8 cellular contexts compared by ENCODE assay signal in the genomic region with DNA sequence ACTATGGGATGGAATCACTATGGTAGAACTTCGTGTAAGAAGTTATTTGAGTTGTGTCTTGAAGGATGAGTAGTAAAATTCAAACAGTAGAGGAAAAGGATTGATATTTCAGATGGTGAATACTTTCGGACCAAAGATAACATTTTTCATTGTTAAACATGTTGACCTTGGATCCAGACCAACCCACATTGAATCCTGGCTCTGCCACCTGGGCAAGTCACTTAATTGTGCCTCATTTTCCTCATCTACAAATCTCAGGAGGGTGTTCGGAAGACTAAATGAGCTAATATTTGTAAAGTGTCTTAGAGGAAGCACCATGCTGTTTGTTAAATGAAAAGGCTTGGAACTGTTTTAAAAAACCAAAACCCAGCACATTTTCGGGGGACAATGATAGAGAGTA. TPM values are rescaled to one million over a fixed set of nuclear protein-coding genes. Genes with fewer than 3 reads are reported as not detected.
DNase-seq lines count a peak whose midpoint lies in the region; ATAC-seq and TF ChIP-seq lines count a peak whose summit lies in the region.

No MANE protein-coding gene starts in this region.

- peak overlapping the region; percentile 75 for H3K4me2 ChIP-seq in Karpas-422 (ENCODE audit: low read depth, low read length, poor library complexity, severe bottlenecking)

- peak overlapping the region; percentile 90 for H3K27ac Mint-ChIP-seq in CD8-positive, alpha-beta T cell
- peak overlapping the region in 4 of 5 experiments; percentile 12 to 95 (median 92) for H3K27ac Mint-ChIP-seq in brain
- peak overlapping the region; percentile 93 to 95 for H3K27ac Mint-ChIP-seq in natural killer cell treated with Interleukin-12 subunit alpha and Interleukin-12 subunit beta and Interleukin-15 and Interleukin-18, amount 100 ng/mL, for 72 hours

- peak overlapping the region; percentile 90 for H3K4me3 Mint-ChIP-seq in CD8-positive, alpha-beta T cell
- H3K4me3 Mint-ChIP-seq in brain, result peak overlapping the region; percentile 90 to 98 (median 93)
- peak overlapping the region; percentile 97 for H3K4me3 Mint-ChIP-seq in natural killer cell treated with Interleukin-12 subunit alpha and Interleukin-12 subunit beta and Interleukin-15 and Interleukin-18, amount 100 ng/mL, for 72 hours

- CTCF ChIA-PET in CD8-positive, alpha-beta T cell (lab: Charles Lee), result interaction anchor here (1.6 to 2.6 kb wide), 2 partner anchors 9 to 87 kb away, joined by 5 to 7 read pairs; no protein-coding TSS in a partner anchor

- H3K4me1 Mint-ChIP-seq in CD8-positive, alpha-beta T cell (ENCODE audit: low read depth), result peaks cover 39% of the 10 kb centered on the region
- H3K4me1 Mint-ChIP-seq in brain, result peaks cover 50% of the 10 kb centered on the region
- peaks cover 17 to 34% of the 10 kb centered on the region in 2 donors for H3K4me1 Mint-ChIP-seq in natural killer cell treated with Interleukin-12 subunit alpha and Interleukin-12 subunit beta and Interleukin-15 and Interleukin-18, amount 100 ng/mL, for 72 hours (ENCODE audit: low read depth in 2 of 2)

- intact Hi-C loops in CD8-positive, alpha-beta T cell (cut with DNase I, micrococcal nuclease), result no loop called here
- intact Hi-C loops in esophagus squamous epithelium (cut with DNase I), result no loop called here

- WGBS in esophagus squamous epithelium, 2 donors, result 60 to 71% methylated on average over 4 of the region's 4 CpGs

- H2AFZ ChIP-seq in Karpas-422 (ENCODE audit: low read length), result no peak overlapping the region

- no peak overlapping the region for H3K4me3 ChIP-seq in CD8-positive, alpha-beta T cell (ENCODE audit: low read depth, low read length)
- H3K4me3 ChIP-seq in Karpas-422 (ENCODE audit: low read length), result peak overlapping the region; percentile 71
- no peak overlapping the region for H3K4me3 ChIP-seq in esophagus squamous epithelium

- H3K9me2 ChIP-seq in Karpas-422 (replicated peaks; ENCODE audit: insufficient read depth, low read length), result no peaks in the 10 kb centered on the region

- H3K9me3 Mint-ChIP-seq in CD8-positive, alpha-beta T cell, result no peaks in the 10 kb centered on the region
- H3K9me3 Mint-ChIP-seq in brain, result peaks cover 0 to 3% (median 0%) of the 10 kb centered on the region in 5 experiments
- H3K9me3 Mint-ChIP-seq in natural killer cell treated with Interleukin-12 subunit alpha and Interleukin-12 subunit beta and Interleukin-15 and Interleukin-18, amount 100 ng/mL, for 72 hours, result no peaks in the 10 kb centered on the region

- no peak for TF ChIP-seq CTCF in CD8-positive, alpha-beta T cell (IDR thresholded peaks at IDR 0.05)
- TF ChIP-seq CTCF in brain (conservative IDR thresholded peaks at IDR 0.05) (no peak), esophagus squamous epithelium (IDR thresholded peaks at IDR 0.05) (no peak)

- peaks cover 17% of the 10 kb centered on the region for H3K4me1 ChIP-seq in CD8-positive, alpha-beta T cell (ENCODE audit: insufficient read depth, low read length)
- H3K4me1 ChIP-seq in Karpas-422 (ENCODE audit: low read length), result peaks cover 28% of the 10 kb centered on the region
- peaks cover 0 to 34% (median 5%) of the 10 kb centered on the region in 3 donors for H3K4me1 ChIP-seq in esophagus squamous epithelium

- H3K27me3 Mint-ChIP-seq in CD8-positive, alpha-beta T cell (ENCODE audit: low read depth), result no peaks in the 10 kb centered on the region
- H3K27me3 Mint-ChIP-seq in brain, result no peaks in the 10 kb centered on the region
- peaks cover 0 to 3% of the 10 kb centered on the region in 2 donors for H3K27me3 Mint-ChIP-seq in natural killer cell treated with Interleukin-12 subunit alpha and Interleukin-12 subunit beta and Interleukin-15 and Interleukin-18, amount 100 ng/mL, for 72 hours

- no peaks in the 10 kb centered on the region for H3K27me3 ChIP-seq in CD8-positive, alpha-beta T cell (ENCODE audit: insufficient read depth, low read length)
- no peaks in the 10 kb centered on the region for H3K27me3 ChIP-seq in Karpas-422 (ENCODE audit: low read length)
- H3K27me3 ChIP-seq in esophagus squamous epithelium, result peaks cover 0 to 15% (median 0%) of the 10 kb centered on the region in 4 donors

- peak overlapping the region; percentile 88 for H3K9ac ChIP-seq in Karpas-422 (ENCODE audit: low read length)

- no peaks in the 10 kb centered on the region for H4K20me1 ChIP-seq in Karpas-422 (ENCODE audit: insufficient read depth, low read depth, low read length)

- no peak overlapping the region for H3K27ac ChIP-seq in CD8-positive, alpha-beta T cell (ENCODE audit: low read depth, low read length)
- H3K27ac ChIP-seq in Karpas-422 (ENCODE audit: low read length), result peak overlapping the region; percentile 75
- H3K27ac ChIP-seq in esophagus squamous epithelium, result peak overlapping the region in 2 of 4 donors; percentile 93 to 94

- no peak for DNase-seq in CD8-positive, alpha-beta T cell
- no peak for DNase-seq in Karpas-422
- DNase-seq in natural killer cell treated with Interleukin-12 subunit alpha and Interleukin-12 subunit beta and Interleukin-15 and Interleukin-18, amount 100 ng/mL, for 72 hours (ENCODE audit: low spot score), result no peak
- DNase-seq in esophagus squamous epithelium (lab: John Stamatoyannopoulos, UW), result no peak
- DNase-seq in inferior parietal cortex (ENCODE audit: extremely low spot score), result no peak

- peaks cover 9% of the 10 kb centered on the region for H3K36me3 Mint-ChIP-seq in CD8-positive, alpha-beta T cell
- no peaks in the 10 kb centered on the region for H3K36me3 Mint-ChIP-seq in brain
- no peaks in the 10 kb centered on the region for H3K36me3 Mint-ChIP-seq in natural killer cell treated with Interleukin-12 subunit alpha and Interleukin-12 subunit beta and Interleukin-15 and Interleukin-18, amount 100 ng/mL, for 72 hours

- no peak for TF ChIP-seq POLR2A in esophagus squamous epithelium (IDR thresholded peaks at IDR 0.05)

- H3K79me2 ChIP-seq in Karpas-422 (ENCODE audit: low read length), result peaks cover 39% of the 10 kb centered on the region

- no peak for ATAC-seq in CD8-positive, alpha-beta T cell
- no peak for ATAC-seq in natural killer cell treated with Interleukin-12 subunit alpha and Interleukin-12 subunit beta and Interleukin-15 and Interleukin-18, amount 100 ng/mL, for 72 hours
- ATAC-seq in HG03520 (IDR thresholded peaks at IDR 0.05; ENCODE audit: unreplicated experiment) (no peak), GM18519 (IDR thresholded peaks at IDR 0.05; ENCODE audit: low FRiP score, unreplicated experiment) (no peak)

- no peaks in the 10 kb centered on the region for H3K9me3 ChIP-seq in CD8-positive, alpha-beta T cell (ENCODE audit: low read length)
- H3K9me3 ChIP-seq in Karpas-422 (ENCODE audit: low read length) (no peaks in the 10 kb centered on the region), esophagus squamous epithelium (no peaks in the 10 kb centered on the region)

- POLR2A ChIA-PET in CD8-positive, alpha-beta T cell (lab: Charles Lee), result interaction anchor here (0.7 kb wide), 1 partner anchor 13 kb away, joined by 3 read pairs; no protein-coding TSS in a partner anchor

- no peaks in the 10 kb centered on the region for H3K36me3 ChIP-seq in CD8-positive, alpha-beta T cell (ENCODE audit: insufficient read depth, low read length)
- H3K36me3 ChIP-seq in Karpas-422 (ENCODE audit: insufficient read depth, low read length) (no peaks in the 10 kb centered on the region), esophagus squamous epithelium (no peaks in the 10 kb centered on the region)

RNA-seq across cellular contexts. Expression of a gene that starts 1.4 kb away (rescaled TPM):
- 1 to 10 TPM; 4.4 to 4.9 TPM for total RNA-seq in CD8-positive, alpha-beta T cell
- total RNA-seq in Karpas-422 (2014; rRNA removed; shearing (Covaris generic); ENCODE audit: low replicate concordance), result 25.8 and 37.4 TPM in 2 replicates
- polyA plus RNA-seq in brain (ENCODE audit: insufficient read depth, low read depth, low replicate concordance), result 30.0 TPM
- 10 to 100 TPM; 38.6 to 49.1 TPM for total RNA-seq in natural killer cell treated with Interleukin-12 subunit alpha and Interleukin-12 subunit beta and Interleukin-15 and Interleukin-18, amount 100 ng/mL, for 72 hours
- total RNA-seq in esophagus squamous epithelium, result 10 to 100 TPM; 10.9 to 23.1 (median 17.0) TPM

RNA-seq across cellular contexts. Expression of a gene that starts 4.7 kb away (rescaled TPM):
- total RNA-seq in CD8-positive, alpha-beta T cell, result 1 to 10 TPM; 9.2 to 9.7 TPM
- 10.3 and 25.8 TPM in 2 replicates for total RNA-seq in Karpas-422 (2014; rRNA removed; shearing (Covaris generic); ENCODE audit: low replicate concordance)
- polyA plus RNA-seq in brain (ENCODE audit: insufficient read depth, low read depth, low replicate concordance), result 31.0 TPM
- 10 to 100 TPM; 25.4 to 44.2 TPM for total RNA-seq in natural killer cell treated with Interleukin-12 subunit alpha and Interleukin-12 subunit beta and Interleukin-15 and Interleukin-18, amount 100 ng/mL, for 72 hours
- under 1 TPM in 1 of 4 donors, not detected in 3; 0.38 TPM for total RNA-seq in esophagus squamous epithelium

RNA-seq across cellular contexts. Expression of a gene that starts 56.7 kb away (rescaled TPM):
- total RNA-seq in CD8-positive, alpha-beta T cell, result 10 to 100 TPM; 11.7 to 13.8 TPM
- 29.1 and 31.7 TPM in 2 replicates for total RNA-seq in Karpas-422 (2014; rRNA removed; shearing (Covaris generic); ENCODE audit: low replicate concordance)
- polyA plus RNA-seq in brain (ENCODE audit: insufficient read depth, low read depth, low replicate concordance), result 9.9 TPM
- total RNA-seq in natural killer cell treated with Interleukin-12 subunit alpha and Interleukin-12 subunit beta and Interleukin-15 and Interleukin-18, amount 100 ng/mL, for 72 hours, result 10 to 100 TPM; 38.8 to 71.0 TPM
- 10 to 100 TPM in 3 of 4 donors, 1 to 10 TPM in 1; 9.2 to 14.1 (median 12.5) TPM for total RNA-seq in esophagus squamous epithelium
